Comparison of ENCODE assay signal across 7 cellular contexts in genomic region chr11:59135648-59136461, GRCh38.
DNase-seq lines count a peak whose midpoint lies in the region; ATAC-seq and TF ChIP-seq lines count a peak whose summit lies in the region.

No MANE protein-coding gene starts in this region.

- DNase-seq in NCI-H2107 (lab: John Stamatoyannopoulos, UW) (peak; percentile 48), brain pericyte (ENCODE audit: low read depth, low spot score) (peak; percentile 47), islet precursor cell (peak; percentile 90)
- DNase-seq in stimulated activated CD4-positive, alpha-beta T cell treated with anti-CD3 and anti-CD28 coated beads, Interleukin-15, amount 100 ng/mL, for 24 hours, result peak; percentile 90

- ATAC-seq in GM18520 (IDR thresholded peaks at IDR 0.05; ENCODE audit: unreplicated experiment), result peak; percentile 91
- ATAC-seq in HG02970 (IDR thresholded peaks at IDR 0.05; ENCODE audit: low FRiP score, unreplicated experiment), result peak; percentile 92

- H3K27ac ChIP-seq in VCaP, result no peak overlapping the region

- TF ChIP-seq CTCF in VCaP (conservative IDR thresholded peaks at IDR 0.05), result peak; percentile 99
